9 cellular contexts compared by ENCODE assay signal in the genomic region with DNA sequence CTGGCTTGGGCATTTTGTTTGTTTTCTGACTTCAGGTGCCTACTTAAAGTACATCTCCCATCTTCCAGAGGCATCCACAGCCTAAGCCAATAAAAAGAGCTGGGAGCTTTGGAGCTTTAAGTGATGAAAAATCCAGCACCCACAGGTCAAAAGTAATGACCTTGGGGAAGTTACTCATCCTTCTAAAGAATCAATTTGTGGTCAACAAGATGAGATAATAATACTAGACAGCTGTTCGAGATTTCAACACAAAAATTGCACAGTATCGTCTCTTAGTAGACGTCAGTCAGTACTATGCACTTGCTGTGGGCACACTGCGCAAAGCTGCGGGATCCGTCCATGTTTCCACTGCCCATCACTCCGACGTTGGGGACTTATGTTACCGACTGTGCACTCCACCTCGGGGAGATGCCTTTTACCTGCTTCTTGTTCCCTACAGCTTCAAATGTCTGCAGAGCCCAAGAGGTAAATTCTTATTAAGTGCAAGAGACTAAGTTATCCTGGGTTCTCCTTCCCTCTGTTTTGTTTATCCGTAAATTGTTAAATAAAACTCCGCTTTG. TPM values are rescaled to one million over a fixed set of nuclear protein-coding genes. Genes with fewer than 3 reads are reported as not detected.
DNase-seq lines count a peak whose midpoint lies in the region; ATAC-seq, FAIRE-seq and TF ChIP-seq lines count a peak whose summit lies in the region.
"Had no signal": no experiment of that assay in that cellular context is flagged by ENCODE, and none has a peak within 500 bp of the region (broad histone marks: within the 10 kb centered on the region; RNA-seq: fewer than 3 reads in every experiment).

No MANE protein-coding gene starts in this region.

- no peaks in the 10 kb centered on the region for H3K4me1 ChIP-seq in ascending aorta
- H3K4me1 ChIP-seq in kidney (ENCODE audit: control insufficient read depth in 1 of 2, insufficient read depth in 1 of 2, low read depth in 1 of 2, low read length in 2 of 2): no peaks in the 10 kb centered on the region
- H3K4me1 ChIP-seq in subcutaneous abdominal adipose tissue (ENCODE audit: control insufficient read depth in 5 of 5, insufficient read depth in 5 of 5, low read length in 5 of 5): peaks cover 0 to 31% (median 20%) of the 10 kb centered on the region in 5 donors

- H3K4me3 Mint-ChIP-seq in activated CD4-positive, alpha-beta T cell treated with anti-CD3 and anti-CD28 coated beads, Interleukin-2, amount 10 ng/mL, durations not matched to agents 24 days and 14 days: peak overlapping the region; percentile 90

- H3K9me3 ChIP-seq in ascending aorta (no peaks in the 10 kb centered on the region), kidney (ENCODE audit: control insufficient read depth in 1 of 2, low read length in 2 of 2) (no peaks in the 10 kb centered on the region), subcutaneous abdominal adipose tissue (ENCODE audit: control insufficient read depth in 5 of 5, low read length in 5 of 5) (no peaks in the 10 kb centered on the region)

- H3K36me3 ChIP-seq in ascending aorta (no peaks in the 10 kb centered on the region), kidney (ENCODE audit: control insufficient read depth in 1 of 2, insufficient read depth in 2 of 2, low read length in 2 of 2) (no peaks in the 10 kb centered on the region), subcutaneous abdominal adipose tissue (ENCODE audit: control insufficient read depth in 5 of 5, insufficient read depth in 5 of 5, low read length in 5 of 5) (no peaks in the 10 kb centered on the region)

- TF ChIP-seq CTCF in ascending aorta (IDR thresholded peaks at IDR 0.05) (no peak), kidney (IDR thresholded peaks at IDR 0.05; ENCODE audit: borderline replicate concordance, extremely low read depth, insufficient read depth) (no peak)

- H3K27me3 Mint-ChIP-seq in activated CD4-positive, alpha-beta T cell treated with anti-CD3 and anti-CD28 coated beads, Interleukin-2, amount 10 ng/mL, durations not matched to agents 24 days and 14 days: peaks cover 71% of the 10 kb centered on the region

- no peak for FAIRE-seq in kidney (lab: Jason Lieb, UNC)

- ATAC-seq in esophagus mucosa: no peak

- intact Hi-C loops in activated CD4-positive, alpha-beta T cell treated with anti-CD3 and anti-CD28 coated beads, Interleukin-2, amount 10 ng/mL, durations not matched to agents 24 days and 14 days (cut with micrococcal nuclease): no loop called here
- intact Hi-C loops in ascending aorta (cut with DNase I) (loop anchor here (5.0 kb wide), 2 partner anchors 56 to 101 kb away; no protein-coding TSS in a partner anchor), kidney (cut with DNase I) (loop anchor here (10.0 kb wide), 2 partner anchors 112 to 228 kb away; no protein-coding TSS in a partner anchor)

- H3K27me3 ChIP-seq in ascending aorta (no peaks in the 10 kb centered on the region), subcutaneous abdominal adipose tissue (ENCODE audit: control insufficient read depth in 5 of 5, insufficient read depth in 4 of 5, low read length in 5 of 5) (peaks cover 6 to 15% (median 12%) of the 10 kb centered on the region in 5 donors)

- H3K27ac ChIP-seq in ascending aorta (no peak overlapping the region), kidney (ENCODE audit: low read depth in 2 of 2, low read length in 2 of 2) (no peak overlapping the region), subcutaneous abdominal adipose tissue (ENCODE audit: low read depth, low read length) (no peak overlapping the region)

- peak overlapping the region; percentile 59 to 73 for H3K4me3 ChIP-seq in ascending aorta
- peak overlapping the region; percentile 42 to 46 for H3K4me3 ChIP-seq in kidney (ENCODE audit: low read length in 2 of 2)
- peak overlapping the region; percentile 54 to 86 (median 68) for H3K4me3 ChIP-seq in subcutaneous abdominal adipose tissue (ENCODE audit: low read depth in 1 of 5, low read length in 5 of 5)

- no peak for DNase-seq in activated CD4-positive, alpha-beta T cell treated with anti-CD3 and anti-CD28 coated beads, Interleukin-2, amount 10 ng/mL, durations not matched to agents 24 days and 14 days
- DNase-seq in activated CD4-positive, alpha-beta T cell treated with anti-CD3 and anti-CD28 coated beads, Interleukin-2, amount 50 U/mL, for 4 hours: no peak
- no peak for DNase-seq in ascending aorta (ENCODE audit: low spot score in 2 of 2)
- DNase-seq in kidney: no peak
- DNase-seq in NCI-H1105 (lab: John Stamatoyannopoulos, UW): no peak
- DNase-seq in NCI-H187 treated with DMSO at 0.1 percent for 48 hours (lab: John Stamatoyannopoulos, UW): no peak
- DNase-seq: AML-193 had no signal

- H3K9me3 Mint-ChIP-seq in activated CD4-positive, alpha-beta T cell treated with anti-CD3 and anti-CD28 coated beads, Interleukin-2, amount 10 ng/mL, durations not matched to agents 24 days and 14 days: no peaks in the 10 kb centered on the region

- H3K36me3 Mint-ChIP-seq in activated CD4-positive, alpha-beta T cell treated with anti-CD3 and anti-CD28 coated beads, Interleukin-2, amount 10 ng/mL, durations not matched to agents 24 days and 14 days (ENCODE audit: low read depth): no peaks in the 10 kb centered on the region

- H3K4me1 Mint-ChIP-seq in activated CD4-positive, alpha-beta T cell treated with anti-CD3 and anti-CD28 coated beads, Interleukin-2, amount 10 ng/mL, durations not matched to agents 24 days and 14 days: peaks cover 22% of the 10 kb centered on the region

- H3K9ac ChIP-seq in kidney (ENCODE audit: low read length in 2 of 2) (no peak overlapping the region), subcutaneous abdominal adipose tissue (ENCODE audit: low read length in 5 of 5) (peak overlapping the region in 2 of 5 donors; percentile 31 to 59)

- H3K27ac Mint-ChIP-seq in activated CD4-positive, alpha-beta T cell treated with anti-CD3 and anti-CD28 coated beads, Interleukin-2, amount 10 ng/mL, durations not matched to agents 24 days and 14 days: no peak overlapping the region

RNA-seq across cellular contexts. Expression of a gene that starts 1.2 kb away (rescaled TPM):
- 0.21 and 0.28 TPM in 2 replicates for total RNA-seq in activated CD4-positive, alpha-beta T cell treated with anti-CD3 and anti-CD28 coated beads, Interleukin-2, amount 10 ng/mL, durations not matched to agents 24 days and 14 days
- 9.7 TPM for total RNA-seq in ascending aorta
- total RNA-seq in kidney: 4.7 TPM
- polyA plus RNA-seq in kidney (ENCODE audit: insufficient read depth, low read depth, low replicate concordance): 2.8 TPM
- 1.5 TPM for total RNA-seq in esophagus mucosa
